ENCODE assay signal across 1 cellular context in the genomic region with DNA sequence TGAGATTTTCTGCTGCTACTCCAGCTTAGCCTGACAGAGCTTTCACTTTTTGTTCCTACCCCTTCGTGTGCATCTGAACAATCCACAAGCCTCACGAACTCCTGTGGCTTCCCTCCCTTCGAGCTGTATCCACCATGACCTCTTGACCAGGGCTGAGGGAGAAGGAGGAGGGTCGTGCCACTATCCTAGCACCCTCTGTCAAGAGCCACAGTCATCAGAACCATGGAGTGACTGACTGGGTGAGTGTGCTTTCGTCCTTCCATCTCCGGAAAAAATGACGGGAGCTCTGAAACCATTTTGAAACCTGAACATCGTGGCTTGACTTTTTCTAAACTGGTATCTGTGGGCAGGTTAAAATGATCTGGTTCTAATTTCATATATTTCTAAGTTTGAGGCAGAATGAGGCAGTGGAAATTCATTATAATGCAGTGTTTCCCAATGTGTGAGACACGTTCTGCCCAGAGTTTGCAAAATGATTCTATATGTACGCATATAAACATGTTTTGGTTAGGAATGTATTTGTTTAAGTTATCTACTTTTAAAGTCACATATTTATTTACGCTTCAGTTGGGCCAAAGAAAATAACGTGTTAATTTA.
TF ChIP-seq lines count a peak whose summit lies in the region.

No MANE protein-coding gene starts in this region.

TF ChIP-seq in HepG2, 621 proteins besides CTCF, POLR2A, EP300 and RAD21:
- TF ChIP-seq NKX3-1 (CRISPR knock-in tag; IDR thresholded peaks at IDR 0.05) (no peak), SIX4 (CRISPR knock-in tag; IDR thresholded peaks at IDR 0.05) (no peak), ELF4 (CRISPR knock-in tag; IDR thresholded peaks at IDR 0.05; ENCODE audit: borderline replicate concordance) (no peak)
- TF ChIP-seq, protein P1, sequence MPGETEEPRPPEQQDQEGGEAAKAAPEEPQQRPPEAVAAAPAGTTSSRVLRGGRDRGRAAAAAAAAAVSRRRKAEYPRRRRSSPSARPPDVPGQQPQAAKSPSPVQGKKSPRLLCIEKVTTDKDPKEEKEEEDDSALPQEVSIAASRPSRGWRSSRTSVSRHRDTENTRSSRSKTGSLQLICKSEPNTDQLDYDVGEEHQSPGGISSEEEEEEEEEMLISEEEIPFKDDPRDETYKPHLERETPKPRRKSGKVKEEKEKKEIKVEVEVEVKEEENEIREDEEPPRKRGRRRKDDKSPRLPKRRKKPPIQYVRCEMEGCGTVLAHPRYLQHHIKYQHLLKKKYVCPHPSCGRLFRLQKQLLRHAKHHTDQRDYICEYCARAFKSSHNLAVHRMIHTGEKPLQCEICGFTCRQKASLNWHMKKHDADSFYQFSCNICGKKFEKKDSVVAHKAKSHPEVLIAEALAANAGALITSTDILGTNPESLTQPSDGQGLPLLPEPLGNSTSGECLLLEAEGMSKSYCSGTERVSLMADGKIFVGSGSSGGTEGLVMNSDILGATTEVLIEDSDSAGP (CRISPR knock-in tag; IDR thresholded peaks at IDR 0.05; ENCODE audit: borderline replicate concordance): no peak
